ENCODE assay signal across 1 cellular context in genomic region chr1:15501208-15502032, GRCh38.
TF ChIP-seq lines count a peak whose summit lies in the region.

No MANE protein-coding gene starts in this region.

TF ChIP-seq in K562, 482 proteins besides CTCF, POLR2A, EP300 and RAD21:
- TF ChIP-seq IRF1 (CRISPR knock-in tag; IDR thresholded peaks at IDR 0.05; ENCODE audit: borderline replicate concordance) (no peak), JUND (IDR thresholded peaks at IDR 0.05; ENCODE audit: borderline replicate concordance, low read depth, low read length) (peak; percentile 43; the same call in 1 of the 2 replicates), JUND (tag; IDR thresholded peaks at IDR 0.05; ENCODE audit: borderline replicate concordance, low read depth, low read length) (no peak), DPF2 (IDR thresholded peaks at IDR 0.05) (0 out of 2 replicates have a peak, but pooled peaks have one; percentile 23), ETS1 (conservative IDR thresholded peaks at IDR 0.05; ENCODE audit: control insufficient read depth, low read depth, low read length) (no peak), ASH1L (IDR thresholded peaks at IDR 0.05; ENCODE audit: borderline replicate concordance, low read depth, partially characterized antibody) (no peak), HNRNPLL (IDR thresholded peaks at IDR 0.05; ENCODE audit: low read depth, low read length, poor library complexity, severe bottlenecking) (peak; percentile 66), XRCC5 (IDR thresholded peaks at IDR 0.05; ENCODE audit: low read depth, low read length) (0 out of 2 replicates have a peak, but pooled peaks have one; percentile 51), POLR2B (IDR thresholded peaks at IDR 0.05; ENCODE audit: low read depth, partially characterized antibody) (no peak), EZH2 (IDR thresholded peaks at IDR 0.05; ENCODE audit: borderline replicate concordance, low read depth, low read length) (no peak), PKNOX1 (IDR thresholded peaks at IDR 0.05) (0 out of 2 replicates have a peak, but pooled peaks have one; percentile 32), ZNF507 (tag; conservative IDR thresholded peaks at IDR 0.05) (no peak), ZNF263 (CRISPR knock-in tag; IDR thresholded peaks at IDR 0.05; ENCODE audit: borderline replicate concordance) (no peak; the same call in 1 of the 2 replicates), ZNF655 (CRISPR knock-in tag; IDR thresholded peaks at IDR 0.05) (no peak), ARNT (IDR thresholded peaks at IDR 0.05) (0 out of 4 replicates have a peak, but pooled peaks of 1 of the 2 experiments have one; percentile 25), SRSF7 (optimal IDR thresholded peaks at IDR 0.05; ENCODE audit: low read depth, low read length) (no peak), ZNF668 (CRISPR knock-in tag; IDR thresholded peaks at IDR 0.05) (no peak), CREM (IDR thresholded peaks at IDR 0.05; ENCODE audit: low read depth) (peak; percentile 59; the same call in 1 of the 2 replicates), CXXC5 (CRISPR knock-in tag; IDR thresholded peaks at IDR 0.05) (peak; percentile 60; the same call in 1 of the 2 replicates), PML (IDR thresholded peaks at IDR 0.05; ENCODE audit: low read length) (no peak), ZBTB8A (IDR thresholded peaks at IDR 0.05; ENCODE audit: partially characterized antibody) (no peak), TFAP4 (CRISPR knock-in tag; IDR thresholded peaks at IDR 0.05; ENCODE audit: borderline replicate concordance) (peak; percentile 91), SRSF3 (IDR thresholded peaks at IDR 0.05; ENCODE audit: insufficient read depth, low read length) (no peak), ZNF184 (CRISPR knock-in tag; IDR thresholded peaks at IDR 0.05) (peak; percentile 96), DEAF1 (CRISPR knock-in tag; IDR thresholded peaks at IDR 0.05) (peak; percentile 35; the same call in 1 of the 2 replicates), ARID1B (IDR thresholded peaks at IDR 0.05) (0 out of 2 replicates have a peak, but pooled peaks have one; percentile 20), MEIS2 (IDR thresholded peaks at IDR 0.05; ENCODE audit: partially characterized antibody) (no peak), ZSCAN32 (CRISPR knock-in tag; IDR thresholded peaks at IDR 0.05) (no peak), KLF16 (IDR thresholded peaks at IDR 0.05) (0 out of 2 replicates have a peak, but pooled peaks have one; percentile 31), L3MBTL2 (IDR thresholded peaks at IDR 0.05) (no peak), SMC3 (conservative IDR thresholded peaks at IDR 0.05; ENCODE audit: insufficient read depth, low read depth, low read length) (peak; percentile 73), TEAD4 (IDR thresholded peaks at IDR 0.05; ENCODE audit: low read length) (0 out of 2 replicates have a peak, but pooled peaks have one; percentile 28), TEAD4 (CRISPR knock-in tag; IDR thresholded peaks at IDR 0.05; ENCODE audit: borderline replicate concordance) (no peak), BCOR (IDR thresholded peaks at IDR 0.05) (0 out of 2 replicates have a peak, but pooled peaks have one; percentile 23), GATAD2B (IDR thresholded peaks at IDR 0.05; ENCODE audit: borderline replicate concordance) (no peak), KHSRP (IDR thresholded peaks at IDR 0.05) (no peak), FOXK2 (conservative IDR thresholded peaks at IDR 0.05 in 1 of 2, IDR thresholded peaks at IDR 0.05 in 1 of 2; ENCODE audit: low read depth in 2 of 2) (peak in 1 of 2 experiments; percentile 69; a peak in 2 of 4 replicates), ZNF512 (tag; IDR thresholded peaks at IDR 0.05) (no peak), ZNF707 (CRISPR knock-in tag; conservative IDR thresholded peaks at IDR 0.05) (no peak), ARHGAP35 (IDR thresholded peaks at IDR 0.05; ENCODE audit: partially characterized antibody) (no peak), CTCFL (IDR thresholded peaks at IDR 0.05; ENCODE audit: borderline replicate concordance, insufficient read depth, low read depth, low read length, poor library complexity, severe bottlenecking) (peak; percentile 78), CBX3 (IDR thresholded peaks at IDR 0.05; ENCODE audit: borderline replicate concordance in 1 of 2, low read length in 2 of 2) (0 out of 3 replicates have a peak, but pooled peaks of 1 of the 2 experiments have one; percentile 18), E2F4 (CRISPR knock-in tag; IDR thresholded peaks at IDR 0.05; ENCODE audit: low read depth) (no peak), ZNF282 (CRISPR knock-in tag; IDR thresholded peaks at IDR 0.05) (no peak), U2AF2 (optimal IDR thresholded peaks at IDR 0.05; ENCODE audit: low read depth, low read length) (no peak), NR2C1 (IDR thresholded peaks at IDR 0.05) (no peak), NR2C1 (tag; IDR thresholded peaks at IDR 0.05) (no peak), XRCC3 (IDR thresholded peaks at IDR 0.05) (no peak)
TF ChIP-seq in K562: peak in this region for 19.
